1 cellular context compared by ENCODE assay signal in genomic region chr3:196942226-196942914, GRCh38.
A peak's percentile ranks its signal among the peaks of the same experiment; 100 is the strongest.
TF ChIP-seq lines count a peak whose summit lies in the region.

TSS of gene NCBP2 (minus strand) at chr3:196942528. CDS start at chr3:196942503, 25 bp downstream.

TF ChIP-seq in A549, 52 proteins besides CTCF, POLR2A, EP300 and RAD21 (continued from another document):
- TF ChIP-seq CEBPB (IDR thresholded peaks at IDR 0.05) (no peak; a peak in 1 of 4 replicates), KDM5A (IDR thresholded peaks at IDR 0.05) (peak; percentile 73), MAZ (IDR thresholded peaks at IDR 0.05; ENCODE audit: borderline replicate concordance, low read depth, low read length) (no peak), HOXA7 (CRISPR knock-in tag; IDR thresholded peaks at IDR 0.05) (no peak), HDAC2 (IDR thresholded peaks at IDR 0.05) (no peak), GATA3 (IDR thresholded peaks at IDR 0.05; ENCODE audit: borderline replicate concordance) (no peak), ATOH8 (CRISPR knock-in tag; IDR thresholded peaks at IDR 0.05; ENCODE audit: low read depth) (no peak), NPAS2 (CRISPR knock-in tag; IDR thresholded peaks at IDR 0.05; ENCODE audit: borderline replicate concordance) (no peak), HOXB13 (CRISPR knock-in tag; IDR thresholded peaks at IDR 0.05; ENCODE audit: low read depth) (no peak), CBX2 (IDR thresholded peaks at IDR 0.05; ENCODE audit: borderline replicate concordance, low read depth) (no peak), RCOR1 (IDR thresholded peaks at IDR 0.05; ENCODE audit: low read depth, low read length) (no peak), HES2 (IDR thresholded peaks at IDR 0.05) (no peak), HOXB5 (CRISPR knock-in tag; IDR thresholded peaks at IDR 0.05) (no peak), ZSCAN20 (CRISPR knock-in tag; IDR thresholded peaks at IDR 0.05) (no peak), ZFP36 (IDR thresholded peaks at IDR 0.05; ENCODE audit: borderline replicate concordance, partially characterized antibody) (no peak), SREBF2 (IDR thresholded peaks at IDR 0.05) (no peak), E2F6 (IDR thresholded peaks at IDR 0.05; ENCODE audit: borderline replicate concordance, low read depth) (peak; percentile 65), RFX5 (IDR thresholded peaks at IDR 0.05) (no peak), CBX8 (IDR thresholded peaks at IDR 0.05) (no peak), HEYL (CRISPR knock-in tag; IDR thresholded peaks at IDR 0.05) (no peak), FOSB (CRISPR knock-in tag; IDR thresholded peaks at IDR 0.05) (no peak), PBX3 (IDR thresholded peaks at IDR 0.05) (no peak), CHD2 (IDR thresholded peaks at IDR 0.05; ENCODE audit: low read length, partially characterized antibody) (no peak), HMGXB4 (CRISPR knock-in tag; IDR thresholded peaks at IDR 0.05; ENCODE audit: borderline replicate concordance) (no peak; the same call in 1 of the 2 replicates), TFCP2L1 (CRISPR knock-in tag; IDR thresholded peaks at IDR 0.05) (no peak), ESRRA (IDR thresholded peaks at IDR 0.05; ENCODE audit: borderline replicate concordance, low read length) (no peak), RNF2 (IDR thresholded peaks at IDR 0.05; ENCODE audit: borderline replicate concordance, low read depth) (no peak), POLR2AphosphoS2 (conservative IDR thresholded peaks at IDR 0.05; ENCODE audit: low read length) (peak; percentile 85; the same call in 1 of the 2 replicates)
TF ChIP-seq in A549: peak in this region for 12.
